ENCODE assay signal across 1 cellular context in genomic region chr2:68612765-68613519, GRCh38.
TF ChIP-seq lines count a peak whose summit lies in the region.

No MANE protein-coding gene starts in this region.

TF ChIP-seq in K562, 482 proteins besides CTCF, POLR2A, EP300 and RAD21 (continued from another document and continues in another):
- TF ChIP-seq ZBTB2 (IDR thresholded peaks at IDR 0.05) (no peak), NR2F6 (CRISPR knock-in tag; IDR thresholded peaks at IDR 0.05) (no peak), ZNF639 (CRISPR knock-in tag; conservative IDR thresholded peaks at IDR 0.05 in 1 of 2, IDR thresholded peaks at IDR 0.05 in 1 of 2) (0 out of 4 replicates have a peak, but pooled peaks of 1 of the 2 experiments have one; percentile 46), MAZ (CRISPR knock-in tag; conservative IDR thresholded peaks at IDR 0.05 in 1 of 2, IDR thresholded peaks at IDR 0.05 in 1 of 2) (0 out of 4 replicates have a peak, but pooled peaks of 1 of the 2 experiments have one; percentile 37), NCOA4 (IDR thresholded peaks at IDR 0.05; ENCODE audit: partially characterized antibody) (no peak), ZNF77 (CRISPR knock-in tag; IDR thresholded peaks at IDR 0.05) (no peak), MBD2 (IDR thresholded peaks at IDR 0.05; ENCODE audit: borderline replicate concordance, low read depth) (no peak), KLF6 (CRISPR knock-in tag; IDR thresholded peaks at IDR 0.05; ENCODE audit: borderline replicate concordance) (peak; percentile 51; the same call in 1 of the 2 replicates), KHSRP (IDR thresholded peaks at IDR 0.05) (no peak), CUX1 (CRISPR knock-in tag; IDR thresholded peaks at IDR 0.05) (no peak), CBX3 (IDR thresholded peaks at IDR 0.05; ENCODE audit: borderline replicate concordance in 1 of 2, low read length in 2 of 2) (no peak), ZNF3 (CRISPR knock-in tag; IDR thresholded peaks at IDR 0.05) (no peak), KDM4B (IDR thresholded peaks at IDR 0.05; ENCODE audit: borderline replicate concordance in 2 of 2, low read depth in 1 of 2) (no peak), CREB3 (tag; conservative IDR thresholded peaks at IDR 0.05; ENCODE audit: low read depth) (peak; percentile 59; the same call in 1 of the 2 replicates), RHOXF2B (CRISPR knock-in tag; conservative IDR thresholded peaks at IDR 0.05) (no peak), ZNF354B (CRISPR knock-in tag; IDR thresholded peaks at IDR 0.05) (peak; percentile 9; the same call in 1 of the 2 replicates), RBBP5 (IDR thresholded peaks at IDR 0.05; ENCODE audit: borderline replicate concordance, insufficient read depth, low read length, poor library complexity, severe bottlenecking) (no peak), GTF2E2 (tag; IDR thresholded peaks at IDR 0.05) (no peak), FOXM1 (IDR thresholded peaks at IDR 0.05; ENCODE audit: low read depth) (no peak), FOXM1 (CRISPR knock-in tag; IDR thresholded peaks at IDR 0.05; ENCODE audit: low read depth) (no peak), ZNF766 (CRISPR knock-in tag; conservative IDR thresholded peaks at IDR 0.05) (peak; percentile 84), KAT2B (IDR thresholded peaks at IDR 0.05; ENCODE audit: low read depth, low read length) (no peak), ELF2 (CRISPR knock-in tag; IDR thresholded peaks at IDR 0.05) (no peak), ZNF431 (CRISPR knock-in tag; IDR thresholded peaks at IDR 0.05) (no peak), PHTF2 (CRISPR knock-in tag; IDR thresholded peaks at IDR 0.05) (no peak), OTX1 (CRISPR knock-in tag; IDR thresholded peaks at IDR 0.05) (no peak), CBFA2T2 (conservative IDR thresholded peaks at IDR 0.05) (no peak), GTF2B (IDR thresholded peaks at IDR 0.05; ENCODE audit: extremely low read depth, insufficient read length) (no peak), CXXC5 (CRISPR knock-in tag; IDR thresholded peaks at IDR 0.05) (peak; percentile 49), C11orf30 (IDR thresholded peaks at IDR 0.05; ENCODE audit: low read depth) (peak; percentile 25; the same call in 1 of the 2 replicates), KAT8 (IDR thresholded peaks at IDR 0.05; ENCODE audit: low read depth) (no peak), ZNF507 (tag; conservative IDR thresholded peaks at IDR 0.05) (peak; percentile 39; the same call in 1 of the 2 replicates), ZNF75A (CRISPR knock-in tag; IDR thresholded peaks at IDR 0.05) (no peak), CBX1 (IDR thresholded peaks at IDR 0.05; ENCODE audit: low read depth) (no peak), ZBTB34 (CRISPR knock-in tag; IDR thresholded peaks at IDR 0.05) (no peak), PTRF (tag; IDR thresholded peaks at IDR 0.05) (0 out of 2 replicates have a peak, but pooled peaks have one; percentile 63), SOX6 (IDR thresholded peaks at IDR 0.05) (no peak), NONO (IDR thresholded peaks at IDR 0.05; ENCODE audit: low read depth in 2 of 2, low read length in 1 of 2) (no peak), EP400 (IDR thresholded peaks at IDR 0.05) (no peak), ZNF165 (CRISPR knock-in tag; IDR thresholded peaks at IDR 0.05; ENCODE audit: borderline replicate concordance) (no peak), MEIS2 (IDR thresholded peaks at IDR 0.05; ENCODE audit: partially characterized antibody) (no peak), SMARCE1 (IDR thresholded peaks at IDR 0.05) (no peak), NBN (IDR thresholded peaks at IDR 0.05; ENCODE audit: low read depth) (no peak), TFE3 (CRISPR knock-in tag; IDR thresholded peaks at IDR 0.05) (no peak)
- TF ChIP-seq, protein P1, sequence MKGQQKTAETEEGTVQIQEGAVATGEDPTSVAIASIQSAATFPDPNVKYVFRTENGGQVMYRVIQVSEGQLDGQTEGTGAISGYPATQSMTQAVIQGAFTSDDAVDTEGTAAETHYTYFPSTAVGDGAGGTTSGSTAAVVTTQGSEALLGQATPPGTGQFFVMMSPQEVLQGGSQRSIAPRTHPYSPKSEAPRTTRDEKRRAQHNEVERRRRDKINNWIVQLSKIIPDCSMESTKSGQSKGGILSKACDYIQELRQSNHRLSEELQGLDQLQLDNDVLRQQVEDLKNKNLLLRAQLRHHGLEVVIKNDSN (CRISPR knock-in tag; IDR thresholded peaks at IDR 0.05), result no peak
- TF ChIP-seq, protein P2, sequence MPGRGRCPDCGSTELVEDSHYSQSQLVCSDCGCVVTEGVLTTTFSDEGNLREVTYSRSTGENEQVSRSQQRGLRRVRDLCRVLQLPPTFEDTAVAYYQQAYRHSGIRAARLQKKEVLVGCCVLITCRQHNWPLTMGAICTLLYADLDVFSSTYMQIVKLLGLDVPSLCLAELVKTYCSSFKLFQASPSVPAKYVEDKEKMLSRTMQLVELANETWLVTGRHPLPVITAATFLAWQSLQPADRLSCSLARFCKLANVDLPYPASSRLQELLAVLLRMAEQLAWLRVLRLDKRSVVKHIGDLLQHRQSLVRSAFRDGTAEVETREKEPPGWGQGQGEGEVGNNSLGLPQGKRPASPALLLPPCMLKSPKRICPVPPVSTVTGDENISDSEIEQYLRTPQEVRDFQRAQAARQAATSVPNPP (IDR thresholded peaks at IDR 0.05; ENCODE audit: borderline replicate concordance, insufficient read depth, insufficient read length), result no peak
- TF ChIP-seq, protein P3, sequence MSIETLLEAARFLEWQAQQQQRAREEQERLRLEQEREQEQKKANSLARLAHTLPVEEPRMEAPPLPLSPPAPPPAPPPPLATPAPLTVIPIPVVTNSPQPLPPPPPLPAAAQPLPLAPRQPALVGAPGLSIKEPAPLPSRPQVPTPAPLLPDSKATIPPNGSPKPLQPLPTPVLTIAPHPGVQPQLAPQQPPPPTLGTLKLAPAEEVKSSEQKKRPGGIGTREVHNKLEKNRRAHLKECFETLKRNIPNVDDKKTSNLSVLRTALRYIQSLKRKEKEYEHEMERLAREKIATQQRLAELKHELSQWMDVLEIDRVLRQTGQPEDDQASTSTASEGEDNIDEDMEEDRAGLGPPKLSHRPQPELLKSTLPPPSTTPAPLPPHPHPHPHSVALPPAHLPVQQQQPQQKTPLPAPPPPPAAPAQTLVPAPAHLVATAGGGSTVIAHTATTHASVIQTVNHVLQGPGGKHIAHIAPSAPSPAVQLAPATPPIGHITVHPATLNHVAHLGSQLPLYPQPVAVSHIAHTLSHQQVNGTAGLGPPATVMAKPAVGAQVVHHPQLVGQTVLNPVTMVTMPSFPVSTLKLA (conservative IDR thresholded peaks at IDR 0.05), result no peak
